In the genomic region with DNA sequence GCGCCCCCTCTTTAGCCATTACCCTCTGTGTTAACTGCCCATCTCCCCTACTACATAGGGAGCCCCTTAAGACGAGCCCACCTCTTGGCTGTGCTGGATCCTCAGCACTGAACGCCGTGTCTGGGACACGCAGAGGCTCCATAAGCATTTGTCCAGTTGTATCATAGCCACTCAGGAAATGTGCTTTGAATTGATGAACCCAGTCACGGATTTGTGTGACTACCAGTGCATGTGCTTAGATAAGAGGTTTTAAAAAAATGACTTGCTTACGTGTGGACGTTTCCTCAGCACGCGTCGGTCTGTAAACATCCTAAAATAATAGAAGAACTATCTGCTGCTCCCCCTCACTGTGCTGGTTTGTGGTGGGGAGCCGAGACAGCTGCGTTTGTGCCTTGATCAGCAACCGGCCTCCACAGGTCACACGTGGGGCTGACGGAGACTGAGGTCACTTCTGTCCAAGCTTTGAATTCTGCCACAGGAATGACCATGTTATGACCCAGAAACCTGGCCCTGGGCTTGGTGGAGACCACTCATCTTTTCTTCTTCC, we compare ENCODE assay signal across 1 cellular context.
TF ChIP-seq lines count a peak whose summit lies in the region.

No MANE protein-coding gene starts in this region.

TF ChIP-seq in K562, 482 proteins besides CTCF, POLR2A, EP300 and RAD21 (continued from another document and continues in another):
- TF ChIP-seq PHF21A (IDR thresholded peaks at IDR 0.05; ENCODE audit: borderline replicate concordance, low read depth) (no peak), XRCC3 (IDR thresholded peaks at IDR 0.05) (no peak), SREBF2 (CRISPR knock-in tag; IDR thresholded peaks at IDR 0.05) (no peak), BRD4 (IDR thresholded peaks at IDR 0.05) (no peak), CEBPB (tag; IDR thresholded peaks at IDR 0.05) (no peak), ZNF57 (CRISPR knock-in tag; IDR thresholded peaks at IDR 0.05) (no peak), ELF2 (CRISPR knock-in tag; IDR thresholded peaks at IDR 0.05) (no peak; the same call in 1 of the 2 replicates), ZNF165 (CRISPR knock-in tag; IDR thresholded peaks at IDR 0.05; ENCODE audit: borderline replicate concordance) (no peak), ZNF75A (CRISPR knock-in tag; IDR thresholded peaks at IDR 0.05) (no peak), ZNF444 (CRISPR knock-in tag; IDR thresholded peaks at IDR 0.05) (no peak), POLR2AphosphoS2 (IDR thresholded peaks at IDR 0.05; ENCODE audit: low read length) (no peak), ZNF668 (CRISPR knock-in tag; IDR thresholded peaks at IDR 0.05) (no peak), HDAC3 (IDR thresholded peaks at IDR 0.05; ENCODE audit: borderline replicate concordance, partially characterized antibody) (peak; percentile 64), ZNF395 (CRISPR knock-in tag; IDR thresholded peaks at IDR 0.05) (peak; percentile 58; the same call in 1 of the 2 replicates), RBM25 (IDR thresholded peaks at IDR 0.05; ENCODE audit: low read depth, low read length, severe bottlenecking) (no peak), CREB3L1 (IDR thresholded peaks at IDR 0.05; ENCODE audit: borderline replicate concordance, low read depth) (peak; percentile 50; the same call in 1 of the 2 replicates), MTA1 (IDR thresholded peaks at IDR 0.05; ENCODE audit: borderline replicate concordance) (0 out of 2 replicates have a peak, but pooled peaks have one; percentile 59), PCBP1 (IDR thresholded peaks at IDR 0.05; ENCODE audit: low read depth, low read length, poor library complexity, severe bottlenecking) (no peak), FIP1L1 (IDR thresholded peaks at IDR 0.05; ENCODE audit: low read depth, low read length, poor library complexity, severe bottlenecking) (no peak), ZNF12 (CRISPR knock-in tag; IDR thresholded peaks at IDR 0.05) (no peak), KDM2B (CRISPR knock-in tag; IDR thresholded peaks at IDR 0.05) (no peak), ASH1L (IDR thresholded peaks at IDR 0.05; ENCODE audit: borderline replicate concordance, low read depth, partially characterized antibody) (no peak), ZNF146 (CRISPR knock-in tag; IDR thresholded peaks at IDR 0.05; ENCODE audit: unreplicated experiment) (no peak), CHD2 (IDR thresholded peaks at IDR 0.05; ENCODE audit: low read depth, low read length) (no peak), SRF (CRISPR knock-in tag; IDR thresholded peaks at IDR 0.05) (no peak), OTX1 (CRISPR knock-in tag; IDR thresholded peaks at IDR 0.05) (no peak), ZNF263 (CRISPR knock-in tag; IDR thresholded peaks at IDR 0.05; ENCODE audit: borderline replicate concordance) (no peak), TCFL5 (CRISPR knock-in tag; conservative IDR thresholded peaks at IDR 0.05) (no peak), MCM2 (IDR thresholded peaks at IDR 0.05; ENCODE audit: low read depth) (no peak), ZNF436 (CRISPR knock-in tag; IDR thresholded peaks at IDR 0.05) (no peak), NR2C1 (IDR thresholded peaks at IDR 0.05) (no peak), NR2C1 (tag; IDR thresholded peaks at IDR 0.05) (0 out of 2 replicates have a peak, but pooled peaks have one; percentile 31), SAP30 (IDR thresholded peaks at IDR 0.05; ENCODE audit: borderline replicate concordance, insufficient read depth, low read depth, low read length, poor library complexity, severe bottlenecking) (peak; percentile 30), POLR2G (IDR thresholded peaks at IDR 0.05; ENCODE audit: low read depth, low read length) (no peak), HDAC2 (IDR thresholded peaks at IDR 0.05) (peak; percentile 91), KLF16 (IDR thresholded peaks at IDR 0.05) (0 out of 2 replicates have a peak, but pooled peaks have one; percentile 33), HNRNPK (IDR thresholded peaks at IDR 0.05; ENCODE audit: low read depth, low read length, poor library complexity, severe bottlenecking) (no peak), NFRKB (IDR thresholded peaks at IDR 0.05; ENCODE audit: low read depth) (no peak), NFE2 (IDR thresholded peaks at IDR 0.05; ENCODE audit: low read depth) (no peak), SMARCA4 (IDR thresholded peaks at IDR 0.05) (peak; percentile 68; the same call in 1 of the 2 replicates), FOXP4 (CRISPR knock-in tag; IDR thresholded peaks at IDR 0.05; ENCODE audit: borderline replicate concordance) (peak; percentile 83), CTBP1 (IDR thresholded peaks at IDR 0.05; ENCODE audit: borderline replicate concordance) (peak; percentile 54; the same call in 1 of the 2 replicates), CBX8 (IDR thresholded peaks at IDR 0.05; ENCODE audit: borderline replicate concordance, extremely low read depth, low read depth, low read length, poor library complexity, severe bottlenecking) (no peak), GABPB1 (CRISPR knock-in tag; IDR thresholded peaks at IDR 0.05) (no peak), ZBTB9 (CRISPR knock-in tag; IDR thresholded peaks at IDR 0.05) (no peak), RBM14 (IDR thresholded peaks at IDR 0.05; ENCODE audit: borderline replicate concordance, insufficient read depth, low read depth, low read length) (no peak)
- TF ChIP-seq, protein P1, sequence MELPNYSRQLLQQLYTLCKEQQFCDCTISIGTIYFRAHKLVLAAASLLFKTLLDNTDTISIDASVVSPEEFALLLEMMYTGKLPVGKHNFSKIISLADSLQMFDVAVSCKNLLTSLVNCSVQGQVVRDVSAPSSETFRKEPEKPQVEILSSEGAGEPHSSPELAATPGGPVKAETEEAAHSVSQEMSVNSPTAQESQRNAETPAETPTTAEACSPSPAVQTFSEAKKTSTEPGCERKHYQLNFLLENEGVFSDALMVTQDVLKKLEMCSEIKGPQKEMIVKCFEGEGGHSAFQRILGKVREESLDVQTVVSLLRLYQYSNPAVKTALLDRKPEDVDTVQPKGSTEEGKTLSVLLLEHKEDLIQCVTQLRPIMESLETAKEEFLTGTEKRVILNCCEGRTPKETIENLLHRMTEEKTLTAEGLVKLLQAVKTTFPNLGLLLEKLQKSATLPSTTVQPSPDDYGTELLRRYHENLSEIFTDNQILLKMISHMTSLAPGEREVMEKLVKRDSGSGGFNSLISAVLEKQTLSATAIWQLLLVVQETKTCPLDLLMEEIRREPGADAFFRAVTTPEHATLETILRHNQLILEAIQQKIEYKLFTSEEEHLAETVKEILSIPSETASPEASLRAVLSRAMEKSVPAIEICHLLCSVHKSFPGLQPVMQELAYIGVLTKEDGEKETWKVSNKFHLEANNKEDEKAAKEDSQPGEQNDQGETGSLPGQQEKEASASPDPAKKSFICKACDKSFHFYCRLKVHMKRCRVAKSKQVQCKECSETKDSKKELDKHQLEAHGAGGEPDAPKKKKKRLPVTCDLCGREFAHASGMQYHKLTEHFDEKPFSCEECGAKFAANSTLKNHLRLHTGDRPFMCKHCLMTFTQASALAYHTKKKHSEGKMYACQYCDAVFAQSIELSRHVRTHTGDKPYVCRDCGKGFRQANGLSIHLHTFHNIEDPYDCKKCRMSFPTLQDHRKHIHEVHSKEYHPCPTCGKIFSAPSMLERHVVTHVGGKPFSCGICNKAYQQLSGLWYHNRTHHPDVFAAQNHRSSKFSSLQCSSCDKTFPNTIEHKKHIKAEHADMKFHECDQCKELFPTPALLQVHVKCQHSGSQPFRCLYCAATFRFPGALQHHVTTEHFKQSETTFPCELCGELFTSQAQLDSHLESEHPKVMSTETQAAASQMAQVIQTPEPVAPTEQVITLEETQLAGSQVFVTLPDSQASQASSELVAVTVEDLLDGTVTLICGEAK (IDR thresholded peaks at IDR 0.05) = no peak
- TF ChIP-seq, protein P1 (CRISPR knock-in tag; IDR thresholded peaks at IDR 0.05) = no peak
- TF ChIP-seq, protein P2, sequence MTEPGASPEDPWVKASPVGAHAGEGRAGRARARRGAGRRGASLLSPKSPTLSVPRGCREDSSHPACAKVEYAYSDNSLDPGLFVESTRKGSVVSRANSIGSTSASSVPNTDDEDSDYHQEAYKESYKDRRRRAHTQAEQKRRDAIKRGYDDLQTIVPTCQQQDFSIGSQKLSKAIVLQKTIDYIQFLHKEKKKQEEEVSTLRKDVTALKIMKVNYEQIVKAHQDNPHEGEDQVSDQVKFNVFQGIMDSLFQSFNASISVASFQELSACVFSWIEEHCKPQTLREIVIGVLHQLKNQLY (CRISPR knock-in tag; conservative IDR thresholded peaks at IDR 0.05) = no peak
